12 cellular contexts compared by ENCODE assay signal in genomic region chr19:15928321-15928720, GRCh38. TPM values are rescaled to one million over a fixed set of nuclear protein-coding genes. Genes with fewer than 3 reads are reported as not detected.
"Had no signal": no experiment of that assay in that cellular context is flagged by ENCODE, and none has a peak within 500 bp of the region (broad histone marks: within the 10 kb centered on the region; RNA-seq: fewer than 3 reads in every experiment).

No MANE protein-coding gene starts in this region.

- H3K9ac ChIP-seq: GM23248 had no signal

- H2AFZ ChIP-seq: GM23248, GM23338 had no signal

- H3K27ac Mint-ChIP-seq: GM23338, H9, HFFc6 had no signal

- H3K27ac ChIP-seq: GM23248 had no signal

- H3K9me3 ChIP-seq: HAP-1 had no signal

- H3K36me3 ChIP-seq: HAP-1 had no signal

- ATAC-seq: GM23338, HCT116 had no signal

- H3K4me1 ChIP-seq: HAP-1 had no signal

- H3K4me3 Mint-ChIP-seq: GM23338, H9, HFFc6 had no signal

- H3K4me3 ChIP-seq: GM23248, GM23338, HAP-1 had no signal

- H3K4me1 Mint-ChIP-seq: GM23338, H9 had no signal

- DNase-seq: GM23248, GOT3, H7, H9, HCEC 1CT, HFFc6 had no signal

- FAIRE-seq: H1, H54 had no signal

- H3K4me2 ChIP-seq: GM23338 had no signal

RNA-seq across cellular contexts. Expression of gene CYP4F11, which starts 6.0 kb away (rescaled TPM):
- total RNA-seq: GM23248, GM23338, H1, H7, H9, HFFc6 had no signal
- polyA plus RNA-seq: GM23248, GM23338, H1 had no signal

RNA-seq across cellular contexts. Expression of gene OR10H4, which starts 20.5 kb away (rescaled TPM):
- total RNA-seq: GM23248, GM23338, H1, H4, H7, H9, HFFc6 had no signal
- polyA plus RNA-seq: GM23248, GM23338, H1 had no signal

RNA-seq across cellular contexts. Expression of gene CYP4F2, which starts 30.4 kb away (rescaled TPM):
- total RNA-seq: GM23248, GM23338, H1, H7, H9, HFFc6 had no signal
- polyA plus RNA-seq: GM23248, GM23338, H1 had no signal
